In genomic region chr6:90268178-90268577, GRCh38 we compare ENCODE assay signal across 23 cellular contexts. TPM values are rescaled to one million over a fixed set of nuclear protein-coding genes. Genes with fewer than 3 reads are reported as not detected.
DNase-seq lines count a peak whose midpoint lies in the region; ATAC-seq and TF ChIP-seq lines count a peak whose summit lies in the region.
"Had no signal": no experiment of that assay in that cellular context is flagged by ENCODE, and none has a peak within 500 bp of the region (broad histone marks: within the 10 kb centered on the region; RNA-seq: fewer than 3 reads in every experiment).

No MANE protein-coding gene starts in this region.

- H3K9me3 ChIP-seq in OCI-LY3 (ENCODE audit: insufficient read depth, low read length) (no peaks in the 10 kb centered on the region), thymus (ENCODE audit: control insufficient read depth) (no peaks in the 10 kb centered on the region), psoas muscle (no peaks in the 10 kb centered on the region)
- no peaks in the 10 kb centered on the region for H3K9me3 ChIP-seq in effector memory CD4-positive, alpha-beta T cell (ENCODE audit: control insufficient read depth, low read length)
- H3K9me3 ChIP-seq: lower lobe of right lung, mucosa of descending colon, sigmoid colon had no signal

- intact Hi-C loops in psoas muscle (cut with DNase I), result no loop called here

- H3K27me3 ChIP-seq in OCI-LY3 (ENCODE audit: low read depth, low read length) (peaks cover 20% of the 10 kb centered on the region), thymus (ENCODE audit: control insufficient read depth, insufficient read depth) (no peaks in the 10 kb centered on the region), psoas muscle (ENCODE audit: insufficient read depth in 3 of 3, low read length in 2 of 3) (no peaks in the 10 kb centered on the region)
- H3K27me3 ChIP-seq in effector memory CD4-positive, alpha-beta T cell (replicated peaks; ENCODE audit: control insufficient read depth, insufficient read depth, low read length, poor library complexity, severe bottlenecking), result no peaks in the 10 kb centered on the region
- H3K27me3 ChIP-seq: sigmoid colon had no signal

- no peaks in the 10 kb centered on the region for H4K20me1 ChIP-seq in OCI-LY3 (ENCODE audit: insufficient read depth, low read length)

- peak overlapping the region; percentile 71 for H3K4me3 Mint-ChIP-seq in activated naive CD4-positive, alpha-beta T cell treated with anti-CD3 and anti-CD28 coated beads, Interleukin-2, amount 50 U/mL, for 24 hours
- peak overlapping the region; percentile 68 for H3K4me3 Mint-ChIP-seq in activated naive CD8-positive, alpha-beta T cell
- H3K4me3 Mint-ChIP-seq: brain had no signal

- H3K27ac ChIP-seq in OCI-LY3 (ENCODE audit: low read length), result no peak overlapping the region
- H3K27ac ChIP-seq in thymus (ENCODE audit: low read depth), result peak overlapping the region; percentile 74
- no peak overlapping the region for H3K27ac ChIP-seq in psoas muscle
- no peak overlapping the region for H3K27ac ChIP-seq in effector memory CD4-positive, alpha-beta T cell (ENCODE audit: insufficient read depth, low read length, poor library complexity, severe bottlenecking)
- H3K27ac ChIP-seq: GM23248, lower lobe of right lung, PC-9, sigmoid colon had no signal

- peak overlapping the region; percentile 95 for H3K27ac Mint-ChIP-seq in activated naive CD4-positive, alpha-beta T cell treated with anti-CD3 and anti-CD28 coated beads, Interleukin-2, amount 50 U/mL, for 24 hours
- H3K27ac Mint-ChIP-seq in activated naive CD8-positive, alpha-beta T cell, result peak overlapping the region; percentile 97
- H3K27ac Mint-ChIP-seq: brain, progenitor cell of endocrine pancreas had no signal

- H3K4me2 ChIP-seq in OCI-LY3 (ENCODE audit: low read length), result peak overlapping the region; percentile 1; the same call in 1 of the 2 replicates
- H3K4me2 ChIP-seq: PC-9 had no signal

- H3K4me1 ChIP-seq in OCI-LY3 (ENCODE audit: low read length) (peaks cover 9% of the 10 kb centered on the region; the same call in 1 of the 2 replicates), thymus (ENCODE audit: control insufficient read depth, insufficient read depth, low read length) (peaks cover 32% of the 10 kb centered on the region), psoas muscle (peaks cover 13% of the 10 kb centered on the region)
- H3K4me1 ChIP-seq in effector memory CD4-positive, alpha-beta T cell (ENCODE audit: control insufficient read depth, insufficient read depth, low read length, poor library complexity, severe bottlenecking), result peaks cover 33% of the 10 kb centered on the region
- H3K4me1 ChIP-seq: lower lobe of right lung had no signal

- no peak for ATAC-seq in psoas muscle
- ATAC-seq: lower lobe of right lung, mucosa of descending colon had no signal

- no peaks in the 10 kb centered on the region for H3K79me2 ChIP-seq in OCI-LY3 (ENCODE audit: low read length)

- H2AFZ ChIP-seq in OCI-LY3 (ENCODE audit: low read depth, low read length), result no peak overlapping the region
- H2AFZ ChIP-seq: GM23248, PC-9 had no signal

- H3K9ac ChIP-seq in OCI-LY3 (ENCODE audit: low read length), result no peak overlapping the region
- H3K9ac ChIP-seq: GM23248 had no signal

- no peaks in the 10 kb centered on the region for H3K36me3 ChIP-seq in OCI-LY3 (replicated peaks; ENCODE audit: low read depth, low read length)
- no peaks in the 10 kb centered on the region for H3K36me3 ChIP-seq in thymus (ENCODE audit: control insufficient read depth, insufficient read depth)
- peaks cover 0 to 20% of the 10 kb centered on the region in 2 donors for H3K36me3 ChIP-seq in psoas muscle (ENCODE audit: insufficient read depth in 1 of 2, low read depth in 1 of 2)
- H3K36me3 ChIP-seq in effector memory CD4-positive, alpha-beta T cell (ENCODE audit: control insufficient read depth, insufficient read depth, low read length), result peaks cover 3% of the 10 kb centered on the region
- H3K36me3 ChIP-seq: lower lobe of right lung, sigmoid colon had no signal

- peaks cover 58% of the 10 kb centered on the region for H3K36me3 Mint-ChIP-seq in activated naive CD4-positive, alpha-beta T cell treated with anti-CD3 and anti-CD28 coated beads, Interleukin-2, amount 50 U/mL, for 24 hours
- H3K36me3 Mint-ChIP-seq in activated naive CD8-positive, alpha-beta T cell, result peaks cover 33% of the 10 kb centered on the region

- no peaks in the 10 kb centered on the region for H3K27me3 Mint-ChIP-seq in activated naive CD4-positive, alpha-beta T cell treated with anti-CD3 and anti-CD28 coated beads, Interleukin-2, amount 50 U/mL, for 24 hours
- no peaks in the 10 kb centered on the region for H3K27me3 Mint-ChIP-seq in activated naive CD8-positive, alpha-beta T cell
- H3K27me3 Mint-ChIP-seq: brain, progenitor cell of endocrine pancreas had no signal

- H3K4me3 ChIP-seq in OCI-LY3 (ENCODE audit: low read length), result no peak overlapping the region
- H3K4me3 ChIP-seq in thymus (ENCODE audit: low read length), result no peak overlapping the region
- no peak overlapping the region for H3K4me3 ChIP-seq in psoas muscle
- H3K4me3 ChIP-seq in effector memory CD4-positive, alpha-beta T cell (ENCODE audit: insufficient read depth, low read depth, low read length, poor library complexity, severe bottlenecking), result no peak overlapping the region
- H3K4me3 ChIP-seq: GM23248, lower lobe of right lung, mucosa of descending colon, PC-9, sigmoid colon had no signal

- peaks cover 95% of the 10 kb centered on the region for H3K4me1 Mint-ChIP-seq in activated naive CD4-positive, alpha-beta T cell treated with anti-CD3 and anti-CD28 coated beads, Interleukin-2, amount 50 U/mL, for 24 hours
- H3K4me1 Mint-ChIP-seq in activated naive CD8-positive, alpha-beta T cell (ENCODE audit: low read depth), result peaks cover 89% of the 10 kb centered on the region

- 74% methylated on average over 3 of the region's 3 CpGs for WGBS in thymus
- 45 to 74% (median 73%) methylated on average over 3 of the region's 3 CpGs for WGBS in psoas muscle, 3 donors

- DNase-seq in activated naive CD4-positive, alpha-beta T cell treated with Interleukin-2 at 50 U/mL for 16 hours, result no peak
- no peak for DNase-seq in stimulated activated CD4-positive, alpha-beta T cell treated with anti-CD3 and anti-CD28 coated beads, Interleukin-2, amount 100 ng/mL, for 48 hours
- DNase-seq in psoas muscle, result no peak
- DNase-seq in effector memory CD4-positive, alpha-beta T cell, result no peak
- DNase-seq: activated CD4-positive, alpha-beta T cell treated with anti-CD3 and anti-CD28 coated beads for 4 hours; CD8-positive, alpha-beta memory T cell; GM23248; kidney glomerular epithelial cell; lower lobe of right lung; mucosa of descending colon; NCI-H1417; NCI-H2107; NCI-H446 treated with DMSO at 0.1 percent for 48 hours; PC-9; SHP77 treated with DMSO at 0.1 percent for 48 hours; sigmoid colon; trophoblast cell had no signal

- H3K9me3 Mint-ChIP-seq in activated naive CD4-positive, alpha-beta T cell treated with anti-CD3 and anti-CD28 coated beads, Interleukin-2, amount 50 U/mL, for 24 hours, result peaks cover 7% of the 10 kb centered on the region
- no peaks in the 10 kb centered on the region for H3K9me3 Mint-ChIP-seq in activated naive CD8-positive, alpha-beta T cell (ENCODE audit: low read depth)

- TF ChIP-seq CTCF in OCI-LY3 (IDR thresholded peaks at IDR 0.05; ENCODE audit: low read depth, low read length) (no peak), psoas muscle (IDR thresholded peaks at IDR 0.05) (no peak)

RNA-seq across cellular contexts. Expression of gene BACH2, which starts 28.5 kb away (rescaled TPM):
- polyA plus RNA-seq in thymus (12.7 TPM), psoas muscle (1 to 10 TPM in 1 of 3 donors, under 1 TPM in 2; 0.12 to 1.2 (median 1.00) TPM)
- total RNA-seq in psoas muscle, result 10 to 100 TPM in 2 of 4 donors, 1 to 10 TPM in 2; 5.9 to 16.9 (median 10.0) TPM
- polyA plus RNA-seq: GM23248 had no signal
